Comparison of ENCODE assay signal across 16 cellular contexts in genomic region chr15:97683816-97684215, GRCh38.
"Had no signal": no experiment of that assay in that cellular context is flagged by ENCODE, and none has a peak within 500 bp of the region (broad histone marks: within the 10 kb centered on the region; RNA-seq: fewer than 3 reads in every experiment).

No MANE protein-coding gene starts in this region.

- DNase-seq: activated CD4-positive, alpha-beta memory T cell treated with anti-CD3 and anti-CD28 coated beads, Interleukin-2, amount 10 ng/mL, durations not matched to agents 7 days and 5 days; activated CD4-positive, alpha-beta T cell treated with anti-CD3 and anti-CD28 coated beads for 48 hours; activated CD4-positive, CD25-positive, alpha-beta regulatory T cell; activated naive CD4-positive, alpha-beta T cell treated with anti-CD3 and anti-CD28 coated beads for 36 hours; activated T-cell treated with anti-CD3 and anti-CD28 coated beads, Interleukin-2, amount 50 U/mL, for 24 hours; body of pancreas; effector memory CD8-positive, alpha-beta T cell; esophagus squamous epithelium; nucleus accumbens; posterior cingulate gyrus; sigmoid colon; stimulated activated CD4-positive, alpha-beta T cell treated with anti-CD3 and anti-CD28 coated beads, Interleukin-4, amount 100 ng/mL, for 24 hours; stomach; trophoblast cell had no signal

- ATAC-seq: body of pancreas; effector memory CD8-positive, alpha-beta T cell; left lobe of liver; stimulated activated effector memory CD8-positive, alpha-beta T cell treated with anti-CD3 and anti-CD28 coated beads, Interleukin-12 subunit alpha, Interleukin-12 subunit beta, amount 100 ng/mL, for 72 hours had no signal
